In genomic region chr16:58336332-58337089, GRCh38 we compare ENCODE assay signal across 8 cellular contexts. TPM values are rescaled to one million over a fixed set of nuclear protein-coding genes. Genes with fewer than 3 reads are reported as not detected.
DNase-seq lines count a peak whose midpoint lies in the region; ATAC-seq and TF ChIP-seq lines count a peak whose summit lies in the region.

No MANE protein-coding gene starts in this region.

- no peak for TF ChIP-seq POLR2A in IMR-90 (IDR thresholded peaks at IDR 0.05; ENCODE audit: low read depth, low read length)

- H3K4me1 Mint-ChIP-seq in Calu3 (ENCODE audit: low read depth, unreplicated experiment) (no peaks in the 10 kb centered on the region), neural progenitor cell (peaks cover 19% of the 10 kb centered on the region)

- H3K4me3 Mint-ChIP-seq in Calu3 (ENCODE audit: low read depth, unreplicated experiment), result no peak overlapping the region
- no peak overlapping the region for H3K4me3 Mint-ChIP-seq in neural progenitor cell

- no peaks in the 10 kb centered on the region for H3K9me1 ChIP-seq in IMR-90 (ENCODE audit: insufficient read depth, low read length)

- H3K27me3 Mint-ChIP-seq in Calu3 (ENCODE audit: unreplicated experiment) (peaks cover 3% of the 10 kb centered on the region), neural progenitor cell (ENCODE audit: insufficient read depth, low read depth) (peaks cover 6% of the 10 kb centered on the region)

- H3K4me1 ChIP-seq in IMR-90 (ENCODE audit: control insufficient read depth, insufficient read depth, low read length) (no peaks in the 10 kb centered on the region), neural progenitor cell (peaks cover 9% of the 10 kb centered on the region)

- no peak overlapping the region for H4K91ac ChIP-seq in IMR-90 (ENCODE audit: insufficient read depth, low read depth, low read length)

- H3K56ac ChIP-seq in IMR-90 (ENCODE audit: extremely low read depth, insufficient read depth, low read length), result no peak overlapping the region

- no peaks in the 10 kb centered on the region for H3K9me3 Mint-ChIP-seq in Calu3 (ENCODE audit: low read depth, unreplicated experiment)
- H3K9me3 Mint-ChIP-seq in neural progenitor cell, result no peaks in the 10 kb centered on the region

- H4K5ac ChIP-seq in IMR-90 (ENCODE audit: low read depth, low read length), result no peak overlapping the region

- H2AFZ ChIP-seq in IMR-90 (replicated peaks; ENCODE audit: low read length, poor library complexity) (peak overlapping the region; percentile 16), neural progenitor cell (replicated peaks) (peak overlapping the region; percentile 95)

- H3K4me2 ChIP-seq in IMR-90 (ENCODE audit: low read depth, low read length) (peak overlapping the region; percentile 83; the same call in 1 of the 2 replicates), neural progenitor cell (peak overlapping the region; percentile 56)

- no peaks in the 10 kb centered on the region for H3K36me3 Mint-ChIP-seq in Calu3 (ENCODE audit: insufficient read depth, unreplicated experiment)
- no peaks in the 10 kb centered on the region for H3K36me3 Mint-ChIP-seq in neural progenitor cell

- H2BK20ac ChIP-seq in IMR-90 (ENCODE audit: low read depth, low read length), result no peak overlapping the region

- H3K27ac Mint-ChIP-seq in Calu3 (ENCODE audit: unreplicated experiment) (no peak overlapping the region), neural progenitor cell (no peak overlapping the region)

- dilution Hi-C loops in IMR-90 (cut with HindIII; ENCODE audit: low sequenced_read_pairs, unreplicated experiment), result no loop called here

- no peak overlapping the region for H4K8ac ChIP-seq in IMR-90 (ENCODE audit: low read depth in 2 of 2, low read length in 2 of 2)

- H3K4ac ChIP-seq in IMR-90 (ENCODE audit: low read depth, low read length), result no peak overlapping the region

- no peaks in the 10 kb centered on the region for H3K79me2 ChIP-seq in neural progenitor cell (ENCODE audit: low read depth)

- ATAC-seq in GM21381 (IDR thresholded peaks at IDR 0.05; ENCODE audit: unreplicated experiment) (peak; percentile 81), IMR-90 (ENCODE audit: low read depth) (peak; percentile 98)

- H3K27me3 ChIP-seq in IMR-90 (ENCODE audit: control insufficient read depth, insufficient read depth, low read length) (peaks cover 5% of the 10 kb centered on the region), neural progenitor cell (no peaks in the 10 kb centered on the region)

- no peak overlapping the region for H2AK9ac ChIP-seq in IMR-90 (replicated peaks; ENCODE audit: low read depth, low read length, poor library complexity)

- POLR2A ChIA-PET in IMR-90 (lab: Charles Lee; ENCODE audit: unreplicated experiment), result no interaction called here

- peak; percentile 90 for DNase-seq in Calu3
- peak; percentile 61 for DNase-seq in IMR-90
- peak; percentile 91 for DNase-seq in RPMI8226
- DNase-seq in activated T-helper 1 cell treated with anti-CD3 and anti-CD28 coated beads, Interleukin-2, amount 50 U/mL, for 16 hours (ENCODE audit: low read depth in 1 of 2, low spot score in 1 of 2), result peak; percentile 67 to 83
- peak; percentile 65 for DNase-seq in fibroblast of villous mesenchyme (ENCODE audit: low read depth)
- DNase-seq in neural progenitor cell (ENCODE audit: low spot score), result peak; percentile 87
- DNase-seq in stromal cell of bone marrow (ENCODE audit: low read depth), result peak; percentile 36

- H3K4me3 ChIP-seq in IMR-90 (ENCODE audit: insufficient read depth, low read depth, low read length) (no peak overlapping the region), fibroblast of villous mesenchyme (ENCODE audit: low read depth, low read length) (peak overlapping the region; percentile 10), neural progenitor cell (peak overlapping the region; percentile 20)

- H4K20me1 ChIP-seq in IMR-90 (ENCODE audit: insufficient read depth, low read length) (no peaks in the 10 kb centered on the region), neural progenitor cell (ENCODE audit: low read depth) (no peaks in the 10 kb centered on the region)

- no peaks in the 10 kb centered on the region for H3K79me1 ChIP-seq in IMR-90 (ENCODE audit: low read depth in 1 of 2, low read length in 2 of 2)

- BruUV-seq in Calu3 (replicated peaks; lab: Mats Ljungman, UMichigan) (no TSS peak), IMR-90 (replicated peaks; lab: Mats Ljungman, UMichigan) (no TSS peak)

- H3K18ac ChIP-seq in IMR-90 (ENCODE audit: low read depth, low read length), result no peak overlapping the region

- H2AK5ac ChIP-seq in IMR-90 (ENCODE audit: low read depth, low read length), result no peak overlapping the region

- H3K9me3 ChIP-seq in IMR-90 (ENCODE audit: control insufficient read depth, insufficient read depth, low read length), result no peaks in the 10 kb centered on the region
- no peaks in the 10 kb centered on the region for H3K9me3 ChIP-seq in neural progenitor cell (ENCODE audit: low read depth)

- intact Hi-C loops in Calu3 (cut with micrococcal nuclease; ENCODE audit: unreplicated experiment), result loop anchor here (1.0 to 10.0 kb wide), 3 partner anchors 151 to 325 kb away; no protein-coding TSS in a partner anchor
- intact Hi-C loops in IMR-90 (cut with micrococcal nuclease), result loop anchor here (1.0 to 10.0 kb wide), 4 partner anchors 151 to 420 kb away; no protein-coding TSS in a partner anchor

- peak; percentile 88 for TF ChIP-seq RAD21 in IMR-90 (IDR thresholded peaks at IDR 0.05; ENCODE audit: low read length)

- H2BK120ac ChIP-seq in IMR-90 (ENCODE audit: low read depth, low read length), result no peak overlapping the region

- H2BK15ac ChIP-seq in IMR-90 (ENCODE audit: low read depth, low read length), result no peak overlapping the region

- WGBS in IMR-90 (ENCODE audit: extremely low coverage in 2 of 2, insufficient read length in 1 of 2), 2 experiments, result 0% methylated on average over 10 of the region's 24 CpGs; no CpG with 5 or more reads in 1 of the 2 experiments

- H3K27ac ChIP-seq in IMR-90 (ENCODE audit: insufficient read depth, low read length) (no peak overlapping the region), neural progenitor cell (no peak overlapping the region)

- H2BK5ac ChIP-seq in IMR-90 (ENCODE audit: low read depth, low read length, poor library complexity, severe bottlenecking), result no peak overlapping the region

- TF ChIP-seq CTCF in Calu3 (IDR thresholded peaks at IDR 0.05; ENCODE audit: unreplicated experiment), result peak; percentile 95
- peak; percentile 95 for TF ChIP-seq CTCF in IMR-90 (conservative IDR thresholded peaks at IDR 0.05; ENCODE audit: low read depth, low read length)
- TF ChIP-seq CTCF in fibroblast of villous mesenchyme (IDR thresholded peaks at IDR 0.05; ENCODE audit: insufficient read depth, low read depth, low read length), result peak; percentile 94
- TF ChIP-seq CTCF in neural progenitor cell (IDR thresholded peaks at IDR 0.05), result peak; percentile 98

- H3K36me3 ChIP-seq in IMR-90 (ENCODE audit: control insufficient read depth, insufficient read depth, low read length), result no peaks in the 10 kb centered on the region
- no peaks in the 10 kb centered on the region for H3K36me3 ChIP-seq in neural progenitor cell

- H3K14ac ChIP-seq in IMR-90 (replicated peaks; ENCODE audit: low read depth, low read length), result no peak overlapping the region

- in situ Hi-C loops in IMR-90 (cut with MboI; ENCODE audit: low sequenced_read_pairs), result loop anchor here (10.0 kb wide), 1 partner anchor 318 kb away; no protein-coding TSS in a partner anchor

- H3F3A ChIP-seq in neural progenitor cell (ENCODE audit: low read depth), result peaks cover 7% of the 10 kb centered on the region

- H3K23ac ChIP-seq in IMR-90 (ENCODE audit: low read depth, low read length), result no peak overlapping the region

- CTCF ChIA-PET in Calu3 (lab: Charles Lee), result interaction anchor here (0.7 to 3.4 kb wide), 10 partner anchors 13 to 420 kb away, joined by 3 to 56 read pairs (median 4); partner anchors contain the start of genes GINS3 and SLC38A7
- CTCF ChIA-PET in IMR-90 (lab: Yijun Ruan, JAX), result interaction anchor here (0.6 to 2.8 kb wide), 22 partner anchors 7 to 398 kb away, joined by 3 to 39 read pairs (median 4); no protein-coding TSS in a partner anchor

- no peak overlapping the region for H3K9ac ChIP-seq in IMR-90 (ENCODE audit: low read depth, low read length)
- H3K9ac ChIP-seq in neural progenitor cell, result no peak overlapping the region

TF ChIP-seq in IMR-90, 13 proteins besides CTCF, POLR2A, EP300 and RAD21:
- TF ChIP-seq BHLHE40 (IDR thresholded peaks at IDR 0.05; ENCODE audit: low read depth, low read length) (no peak), SMC3 (IDR thresholded peaks at IDR 0.05; ENCODE audit: low read depth, low read length) (peak; percentile 77), MXI1 (IDR thresholded peaks at IDR 0.05; ENCODE audit: borderline replicate concordance, low read depth, low read length) (no peak)

RNA-seq across cellular contexts. Expression of gene PRSS54, which starts 41.7 kb away (rescaled TPM):
- not detected in 2 replicates for total RNA-seq in Calu3 (2022)
- total RNA-seq in IMR-90 (2012; rRNA removed), result not detected in 2 replicates
- not detected in 2 replicates for polyA plus RNA-seq in IMR-90 (2012; rRNA removed)
- polyA plus RNA-seq in IMR-90 (2012; cell fraction: cytosol; rRNA removed), result not detected in 2 replicates
- polyA plus RNA-seq in IMR-90 (2012; cell fraction: nucleus; rRNA removed; ENCODE audit: low replicate concordance), result not detected in 2 replicates
- not detected in 2 replicates for total RNA-seq in fibroblast of villous mesenchyme
- not detected in 2 replicates for total RNA-seq in neural progenitor cell (ENCODE audit: low replicate concordance)

RNA-seq across cellular contexts. Expression of gene GINS3, which starts 55.8 kb away (rescaled TPM):
- total RNA-seq in Calu3 (2022) (11.9 and 13.6 TPM in 2 replicates), IMR-90 (2012; rRNA removed) (5.0 and 5.4 TPM in 2 replicates), fibroblast of villous mesenchyme (2.6 and 4.7 TPM in 2 replicates), neural progenitor cell (ENCODE audit: low replicate concordance) (11.4 and 13.4 TPM in 2 replicates)
- polyA plus RNA-seq in IMR-90 (2012; rRNA removed), result 5.2 and 5.3 TPM in 2 replicates
- 2.4 and 2.7 TPM in 2 replicates for polyA plus RNA-seq in IMR-90 (2012; cell fraction: cytosol; rRNA removed)
- polyA plus RNA-seq in IMR-90 (2012; cell fraction: nucleus; rRNA removed; ENCODE audit: low replicate concordance), result 1.4 and 2.9 TPM in 2 replicates

Comparison
In these comparisons a context has a peak if more than half of its experiments do, and no peak if none do; other contexts are left out.
1. DNase-seq: peak in every context shown above with its lines; median percentile 91 in RPMI8226; 90 in Calu3; 87 in neural progenitor cell; 75 in activated T-helper 1 cell treated with anti-CD3 and anti-CD28 coated beads, Interleukin-2, amount 50 U/mL, for 16 hours; 65 in fibroblast of villous mesenchyme; 61 in IMR-90; 36 in stromal cell of bone marrow.